Comparison of ENCODE assay signal across 1 cellular context in the genomic region with DNA sequence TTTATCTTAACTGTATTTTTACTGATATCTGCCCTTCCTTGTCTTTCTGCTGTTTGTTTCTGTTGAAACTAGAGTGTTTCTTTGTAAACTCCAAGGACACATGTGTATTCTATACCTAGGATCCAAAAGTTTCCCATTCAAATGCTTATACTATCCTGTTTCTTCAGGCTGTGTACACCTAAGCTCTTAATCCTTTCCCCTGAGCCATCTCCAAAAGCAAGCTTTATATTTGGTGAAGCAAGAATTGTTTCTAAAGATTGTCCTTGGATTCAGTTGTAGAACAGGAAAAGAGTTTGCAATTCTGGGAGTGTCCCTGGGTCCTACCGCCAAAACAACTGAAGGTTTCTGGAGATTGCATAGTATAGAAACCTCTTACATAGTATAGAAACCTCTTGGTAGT.
TF ChIP-seq lines count a peak whose summit lies in the region.

No MANE protein-coding gene starts in this region.

TF ChIP-seq in WTC11, 78 proteins besides CTCF, POLR2A, EP300 and RAD21 (continued from another document):
- TF ChIP-seq, protein P1, sequence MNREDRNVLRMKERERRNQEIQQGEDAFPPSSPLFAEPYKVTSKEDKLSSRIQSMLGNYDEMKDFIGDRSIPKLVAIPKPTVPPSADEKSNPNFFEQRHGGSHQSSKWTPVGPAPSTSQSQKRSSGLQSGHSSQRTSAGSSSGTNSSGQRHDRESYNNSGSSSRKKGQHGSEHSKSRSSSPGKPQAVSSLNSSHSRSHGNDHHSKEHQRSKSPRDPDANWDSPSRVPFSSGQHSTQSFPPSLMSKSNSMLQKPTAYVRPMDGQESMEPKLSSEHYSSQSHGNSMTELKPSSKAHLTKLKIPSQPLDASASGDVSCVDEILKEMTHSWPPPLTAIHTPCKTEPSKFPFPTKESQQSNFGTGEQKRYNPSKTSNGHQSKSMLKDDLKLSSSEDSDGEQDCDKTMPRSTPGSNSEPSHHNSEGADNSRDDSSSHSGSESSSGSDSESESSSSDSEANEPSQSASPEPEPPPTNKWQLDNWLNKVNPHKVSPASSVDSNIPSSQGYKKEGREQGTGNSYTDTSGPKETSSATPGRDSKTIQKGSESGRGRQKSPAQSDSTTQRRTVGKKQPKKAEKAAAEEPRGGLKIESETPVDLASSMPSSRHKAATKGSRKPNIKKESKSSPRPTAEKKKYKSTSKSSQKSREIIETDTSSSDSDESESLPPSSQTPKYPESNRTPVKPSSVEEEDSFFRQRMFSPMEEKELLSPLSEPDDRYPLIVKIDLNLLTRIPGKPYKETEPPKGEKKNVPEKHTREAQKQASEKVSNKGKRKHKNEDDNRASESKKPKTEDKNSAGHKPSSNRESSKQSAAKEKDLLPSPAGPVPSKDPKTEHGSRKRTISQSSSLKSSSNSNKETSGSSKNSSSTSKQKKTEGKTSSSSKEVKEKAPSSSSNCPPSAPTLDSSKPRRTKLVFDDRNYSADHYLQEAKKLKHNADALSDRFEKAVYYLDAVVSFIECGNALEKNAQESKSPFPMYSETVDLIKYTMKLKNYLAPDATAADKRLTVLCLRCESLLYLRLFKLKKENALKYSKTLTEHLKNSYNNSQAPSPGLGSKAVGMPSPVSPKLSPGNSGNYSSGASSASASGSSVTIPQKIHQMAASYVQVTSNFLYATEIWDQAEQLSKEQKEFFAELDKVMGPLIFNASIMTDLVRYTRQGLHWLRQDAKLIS (CRISPR knock-in tag; IDR thresholded peaks at IDR 0.05; ENCODE audit: borderline replicate concordance): no peak
